8 cellular contexts compared by ENCODE assay signal in genomic region chr5:74638776-74639537, GRCh38. TPM values are rescaled to one million over a fixed set of nuclear protein-coding genes. Genes with fewer than 3 reads are reported as not detected.
DNase-seq lines count a peak whose midpoint lies in the region; ATAC-seq and TF ChIP-seq lines count a peak whose summit lies in the region.

No MANE protein-coding gene starts in this region.

- H3K4me1 ChIP-seq in cardiac muscle cell (ENCODE audit: low read depth), result no peaks in the 10 kb centered on the region
- peaks cover 20% of the 10 kb centered on the region for H3K4me1 ChIP-seq in fibroblast of lung (ENCODE audit: control insufficient read depth, extremely low read depth, insufficient read depth, low read length)
- peaks cover 23 to 28% of the 10 kb centered on the region in 2 donors for H3K4me1 ChIP-seq in gastrocnemius medialis

- intact Hi-C loops in left cardiac atrium (cut with DNase I), result loop anchor here in 1 of 2 donors (5.0 kb wide), 1 partner anchor 342 kb away; no protein-coding TSS in a partner anchor
- intact Hi-C loops in gastrocnemius medialis (cut with DNase I; ENCODE audit: low total_unique reads), result no loop called here

- H3K4me2 ChIP-seq in fibroblast of lung (ENCODE audit: extremely low read depth, insufficient read depth, low read length), result peak overlapping the region; percentile 84

- no peak for TF ChIP-seq POLR2A in gastrocnemius medialis (IDR thresholded peaks at IDR 0.05)

- H3K36me3 ChIP-seq in cardiac muscle cell, result no peaks in the 10 kb centered on the region
- peaks cover 5% of the 10 kb centered on the region for H3K36me3 ChIP-seq in fibroblast of lung (ENCODE audit: control insufficient read depth, insufficient read depth, low read length)
- peaks cover 0 to 21% of the 10 kb centered on the region in 2 donors for H3K36me3 ChIP-seq in gastrocnemius medialis

- DNase-seq in cardiac muscle cell (ENCODE audit: low read depth in 1 of 2, low spot score in 1 of 2) (peak; percentile 25 to 50), left cardiac atrium (no peak), fibroblast of lung (ENCODE audit: low read depth in 2 of 2) (peak; percentile 50 to 77), gastrocnemius medialis (no peak)
- DNase-seq in stimulated activated CD4-positive, alpha-beta T cell treated with anti-CD3 and anti-CD28 coated beads, Interleukin-1b, Interleukin-23, amount 100 ng/mL, for 48 hours, result no peak

- in situ Hi-C loops in gastrocnemius medialis (cut with MboI; ENCODE audit: low sequenced_read_pairs in 4 of 4), result loop anchor here (25.0 kb wide), 5 partner anchors 227 to 602 kb away; no protein-coding TSS in a partner anchor

- H3K79me2 ChIP-seq in fibroblast of lung (ENCODE audit: control insufficient read depth, insufficient read depth, low read length), result peaks cover 57% of the 10 kb centered on the region

- ATAC-seq in left cardiac atrium (no peak), HG02763 (IDR thresholded peaks at IDR 0.05; ENCODE audit: unreplicated experiment) (peak; percentile 23), SK-N-SH treated with all-trans-retinoic acid at 6 μM for 48 hours (peak; percentile 13), gastrocnemius medialis (no peak), esophagus mucosa (no peak)

- H3K4me3 ChIP-seq in cardiac muscle cell, result peak overlapping the region; percentile 88
- H3K4me3 ChIP-seq in fibroblast of lung (replicated peaks in 1 of 4; ENCODE audit: control extremely low read depth in 1 of 4, insufficient read depth in 1 of 4, low read depth in 3 of 4, low read length in 4 of 4), result peak overlapping the region; percentile 80 to 93 (median 86)
- peak overlapping the region; percentile 66 to 95 (median 70) for H3K4me3 ChIP-seq in gastrocnemius medialis

- H3K9me3 ChIP-seq in cardiac muscle cell (ENCODE audit: low read depth) (no peaks in the 10 kb centered on the region), fibroblast of lung (ENCODE audit: control insufficient read depth, insufficient read depth, low read depth, low read length) (no peaks in the 10 kb centered on the region), gastrocnemius medialis (no peaks in the 10 kb centered on the region)

- H3K27me3 ChIP-seq in cardiac muscle cell, result no peaks in the 10 kb centered on the region
- no peaks in the 10 kb centered on the region for H3K27me3 ChIP-seq in fibroblast of lung (ENCODE audit: control insufficient read depth, insufficient read depth, low read length)
- no peaks in the 10 kb centered on the region for H3K27me3 ChIP-seq in gastrocnemius medialis

- peak overlapping the region; percentile 40 for H3K9ac ChIP-seq in fibroblast of lung (ENCODE audit: insufficient read depth, low read length)

- H2AFZ ChIP-seq in fibroblast of lung (ENCODE audit: low read length), result no peak overlapping the region

- no peaks in the 10 kb centered on the region for H4K20me1 ChIP-seq in fibroblast of lung (ENCODE audit: control insufficient read depth, extremely low read depth, insufficient read depth, low read length)

- H3K27ac ChIP-seq in cardiac muscle cell (no peak overlapping the region), fibroblast of lung (ENCODE audit: insufficient read depth, low read length) (peak overlapping the region; percentile 92), gastrocnemius medialis (no peak overlapping the region)

- TF ChIP-seq CTCF in cardiac muscle cell (IDR thresholded peaks at IDR 0.05; ENCODE audit: low read depth, low read length), result no peak
- no peak for TF ChIP-seq CTCF in fibroblast of lung (conservative IDR thresholded peaks at IDR 0.05 in 1 of 2, IDR thresholded peaks at IDR 0.05 in 1 of 2; ENCODE audit: low read depth in 1 of 2, low read length in 2 of 2)
- no peak for TF ChIP-seq CTCF in gastrocnemius medialis (IDR thresholded peaks at IDR 0.05 in 4 of 5, conservative IDR thresholded peaks at IDR 0.05 in 1 of 5)

TF ChIP-seq in SK-N-SH treated with all-trans-retinoic acid at 6 μM for 48 hours, 23 proteins besides CTCF, POLR2A, EP300 and RAD21:
- TF ChIP-seq CSDC2 (CRISPR knock-in tag; IDR thresholded peaks at IDR 0.05), result no peak
- TF ChIP-seq TOX (CRISPR knock-in tag; IDR thresholded peaks at IDR 0.05; ENCODE audit: borderline replicate concordance), result no peak
- TF ChIP-seq ZFP3 (CRISPR knock-in tag; IDR thresholded peaks at IDR 0.05), result no peak
- no peak for TF ChIP-seq SNAI2 (CRISPR knock-in tag; IDR thresholded peaks at IDR 0.05)
- no peak for TF ChIP-seq PATZ1 (CRISPR knock-in tag; IDR thresholded peaks at IDR 0.05; ENCODE audit: borderline replicate concordance)
- no peak for TF ChIP-seq PPARA (CRISPR knock-in tag; IDR thresholded peaks at IDR 0.05; ENCODE audit: borderline replicate concordance)
- no peak for TF ChIP-seq BACH2 (CRISPR knock-in tag; IDR thresholded peaks at IDR 0.05; ENCODE audit: borderline replicate concordance)
- TF ChIP-seq ZNF8 (CRISPR knock-in tag; IDR thresholded peaks at IDR 0.05), result no peak
- TF ChIP-seq ZNF70 (CRISPR knock-in tag; IDR thresholded peaks at IDR 0.05), result no peak
- TF ChIP-seq ZC3H10 (CRISPR knock-in tag; IDR thresholded peaks at IDR 0.05), result no peak
- TF ChIP-seq ZFP30 (CRISPR knock-in tag; IDR thresholded peaks at IDR 0.05), result no peak

RNA-seq across cellular contexts. Expression of gene ENC1, which starts 1.6 kb away (rescaled TPM):
- 5.7 and 6.5 TPM in 2 replicates for total RNA-seq in cardiac muscle cell
- 0.56 and 2.3 TPM in 2 replicates for polyA plus RNA-seq in cardiac muscle cell
- total RNA-seq in left cardiac atrium, result 10 to 100 TPM in 1 of 2 donors, 1 to 10 TPM in 1; 5.5 to 12.0 TPM
- 15.4 and 21.8 TPM in 2 replicates for total RNA-seq in fibroblast of lung
- 3.5 and 15.6 TPM in 2 replicates for polyA plus RNA-seq in fibroblast of lung
- polyA plus RNA-seq in fibroblast of lung (2012), result 3.3 and 14.0 TPM in 2 replicates
- 13.3 and 50.6 TPM in 2 replicates for polyA minus RNA-seq in fibroblast of lung (ENCODE audit: low replicate concordance)
- 1 to 10 TPM; 2.2 to 3.4 (median 2.5) TPM for total RNA-seq in gastrocnemius medialis
- total RNA-seq in esophagus mucosa, result 2.6 TPM

RNA-seq across cellular contexts. Expression of gene HEXB, which starts 46.1 kb away (rescaled TPM):
- total RNA-seq in cardiac muscle cell, result 26.4 and 30.1 TPM in 2 replicates
- 26.8 and 36.7 TPM in 2 replicates for polyA plus RNA-seq in cardiac muscle cell
- 10 to 100 TPM; 80.1 to 84.2 TPM for total RNA-seq in left cardiac atrium
- 214 and 245 TPM in 2 replicates for total RNA-seq in fibroblast of lung
- 203 and 254 TPM in 2 replicates for polyA plus RNA-seq in fibroblast of lung
- polyA plus RNA-seq in fibroblast of lung (2012), result 194 and 245 TPM in 2 replicates
- polyA minus RNA-seq in fibroblast of lung (ENCODE audit: low replicate concordance), result 28.0 and 30.2 TPM in 2 replicates
- 10 to 100 TPM; 32.3 to 54.4 (median 47.1) TPM for total RNA-seq in gastrocnemius medialis
- total RNA-seq in esophagus mucosa, result 52.6 TPM

Comparison
In these comparisons a context has a peak if more than half of its experiments do, and no peak if none do; other contexts are left out.
1. DNase-seq: peak in cardiac muscle cell (2 of 2) and fibroblast of lung (2 of 2); none in left cardiac atrium (single experiment), gastrocnemius medialis (0 of 2) and stimulated activated CD4-positive, alpha-beta T cell treated with anti-CD3 and anti-CD28 coated beads, Interleukin-1b, Interleukin-23, amount 100 ng/mL, for 48 hours (single experiment).
2. ATAC-seq: peak in HG02763 (single experiment) and SK-N-SH treated with all-trans-retinoic acid at 6 μM for 48 hours (single experiment); none in left cardiac atrium (0 of 2), gastrocnemius medialis (0 of 2) and esophagus mucosa (single experiment).
3. Peak in every context shown above with its lines, with median percentiles within 50 percentile points of each other: H3K4me3 ChIP-seq.